ENCODE assay signal across 24 cellular contexts in genomic region chr2:31986906-31987305, GRCh38. TPM values are rescaled to one million over a fixed set of nuclear protein-coding genes. Genes with fewer than 3 reads are reported as not detected.
DNase-seq lines count a peak whose midpoint lies in the region; ATAC-seq, FAIRE-seq and TF ChIP-seq lines count a peak whose summit lies in the region.
"Had no signal": no experiment of that assay in that cellular context is flagged by ENCODE, and none has a peak within 500 bp of the region (broad histone marks: within the 10 kb centered on the region; RNA-seq: fewer than 3 reads in every experiment).

No MANE protein-coding gene starts in this region.

- H3K36me3 Mint-ChIP-seq in activated naive CD8-positive, alpha-beta T cell = peaks cover 9% of the 10 kb centered on the region
- peaks cover 15% of the 10 kb centered on the region for H3K36me3 Mint-ChIP-seq in activated naive CD8-positive, alpha-beta T cell treated with anti-CD3 and anti-CD28 coated beads, Interleukin-2, amount 50 U/mL, for 24 hours (ENCODE audit: low read depth)
- H3K36me3 Mint-ChIP-seq in T-helper 17 cell (ENCODE audit: low read depth) (peaks cover 2% of the 10 kb centered on the region), GM23338 (ENCODE audit: low read depth) (no peaks in the 10 kb centered on the region), neural progenitor cell (peaks cover 22% of the 10 kb centered on the region)

- no peaks in the 10 kb centered on the region for H3K27me3 ChIP-seq in keratinocyte (ENCODE audit: control insufficient read depth, extremely low read depth, insufficient read depth, low read length)
- H3K27me3 ChIP-seq in psoas muscle (ENCODE audit: insufficient read depth in 3 of 3, low read length in 2 of 3) = no peaks in the 10 kb centered on the region
- no peaks in the 10 kb centered on the region for H3K27me3 ChIP-seq in GM23338 (ENCODE audit: insufficient read depth)
- no peaks in the 10 kb centered on the region for H3K27me3 ChIP-seq in neural progenitor cell
- H3K27me3 ChIP-seq: BE2C, foreskin keratinocyte, Peyer's patch, SJSA1, uterus had no signal

- no peak for TF ChIP-seq CTCF in keratinocyte (optimal IDR thresholded peaks at IDR 0.05 in 1 of 3, IDR thresholded peaks at IDR 0.05 in 1 of 3, conservative IDR thresholded peaks at IDR 0.05 in 1 of 3; ENCODE audit: extremely low read depth in 1 of 3, insufficient read depth in 2 of 3, low read length in 3 of 3)
- TF ChIP-seq CTCF in psoas muscle (IDR thresholded peaks at IDR 0.05) = no peak
- TF ChIP-seq CTCF in GM23338 (conservative IDR thresholded peaks at IDR 0.05; ENCODE audit: low read depth in 2 of 2) = no peak
- TF ChIP-seq CTCF in neural progenitor cell (IDR thresholded peaks at IDR 0.05) = no peak

- H2AFZ ChIP-seq in keratinocyte (ENCODE audit: control insufficient read depth, low read length) (no peak overlapping the region), GM23338 (no peak overlapping the region), neural progenitor cell (replicated peaks) (no peak overlapping the region)

- H3K4me3 ChIP-seq in keratinocyte (ENCODE audit: control insufficient read depth in 2 of 3, extremely low read depth in 1 of 3, insufficient read depth in 2 of 3, low read depth in 1 of 3, low read length in 3 of 3) = no peak overlapping the region
- no peak overlapping the region for H3K4me3 ChIP-seq in psoas muscle
- H3K4me3 ChIP-seq in GM23338 = no peak overlapping the region
- H3K4me3 ChIP-seq in neural progenitor cell = no peak overlapping the region
- H3K4me3 ChIP-seq: Peyer's patch, prostate gland, SJSA1, uterus had no signal

- no peak for FAIRE-seq in keratinocyte (lab: Jason Lieb, UNC)

- peaks cover 31% of the 10 kb centered on the region for H3K4me1 Mint-ChIP-seq in activated naive CD8-positive, alpha-beta T cell (ENCODE audit: low read depth)
- peaks cover 35% of the 10 kb centered on the region for H3K4me1 Mint-ChIP-seq in activated naive CD8-positive, alpha-beta T cell treated with anti-CD3 and anti-CD28 coated beads, Interleukin-2, amount 50 U/mL, for 24 hours
- H3K4me1 Mint-ChIP-seq in T-helper 17 cell = peaks cover 18% of the 10 kb centered on the region
- peaks cover 7% of the 10 kb centered on the region; the same call in 2 of the 3 replicates for H3K4me1 Mint-ChIP-seq in GM23338
- H3K4me1 Mint-ChIP-seq in neural progenitor cell = no peaks in the 10 kb centered on the region

- no peaks in the 10 kb centered on the region for H3K9me3 ChIP-seq in T-helper 17 cell (ENCODE audit: control insufficient read depth, low read length, poor library complexity, severe bottlenecking)
- H3K9me3 ChIP-seq in keratinocyte (ENCODE audit: control insufficient read depth, low read depth, low read length) = no peaks in the 10 kb centered on the region
- H3K9me3 ChIP-seq in psoas muscle = no peaks in the 10 kb centered on the region
- H3K9me3 ChIP-seq in neural progenitor cell (ENCODE audit: low read depth) = no peaks in the 10 kb centered on the region
- H3K9me3 ChIP-seq: BE2C, Peyer's patch, prostate gland, SJSA1, uterus had no signal

- intact Hi-C loops in psoas muscle (cut with DNase I) = no loop called here

- no peaks in the 10 kb centered on the region for H3F3A ChIP-seq in GM23338 (replicated peaks; ENCODE audit: low read depth)
- H3F3A ChIP-seq in neural progenitor cell (ENCODE audit: low read depth) = peaks cover 4% of the 10 kb centered on the region

- H4K20me1 ChIP-seq in keratinocyte (ENCODE audit: control insufficient read depth, extremely low read depth, insufficient read depth, low read length) (peaks cover 7% of the 10 kb centered on the region), GM23338 (replicated peaks; ENCODE audit: insufficient read depth) (peaks cover 25% of the 10 kb centered on the region), neural progenitor cell (ENCODE audit: low read depth) (no peaks in the 10 kb centered on the region)

- H3K79me2 ChIP-seq in keratinocyte (ENCODE audit: control insufficient read depth, insufficient read depth, low read length) (peaks cover 96% of the 10 kb centered on the region), GM23338 (replicated peaks; ENCODE audit: insufficient read depth) (peaks cover 100% of the 10 kb centered on the region), neural progenitor cell (ENCODE audit: low read depth) (peaks cover 99% of the 10 kb centered on the region)

- no peak overlapping the region for H3K9ac ChIP-seq in keratinocyte (ENCODE audit: control insufficient read depth, extremely low read depth, insufficient read depth, low read length)
- no peak overlapping the region for H3K9ac ChIP-seq in neural progenitor cell

- H3K4me2 ChIP-seq in keratinocyte (ENCODE audit: control insufficient read depth, extremely low read depth, insufficient read depth, low read depth, low read length) (no peak overlapping the region), GM23338 (no peak overlapping the region), neural progenitor cell (no peak overlapping the region)

- WGBS in psoas muscle, 3 donors = 92 to 94% (median 93%) methylated on average over 3 of the region's 3 CpGs

- no peaks in the 10 kb centered on the region for H3K9me3 Mint-ChIP-seq in activated naive CD8-positive, alpha-beta T cell (ENCODE audit: low read depth)
- no peaks in the 10 kb centered on the region for H3K9me3 Mint-ChIP-seq in activated naive CD8-positive, alpha-beta T cell treated with anti-CD3 and anti-CD28 coated beads, Interleukin-2, amount 50 U/mL, for 24 hours
- H3K9me3 Mint-ChIP-seq in GM23338 (no peaks in the 10 kb centered on the region), neural progenitor cell (peaks cover 5% of the 10 kb centered on the region)
- H3K9me3 Mint-ChIP-seq: activated naive CD4-positive, alpha-beta T cell treated with anti-CD3 and anti-CD28 coated beads, Interleukin-2, amount 50 U/mL, for 72 hours; activated T-helper 1 cell treated with anti-CD3 and anti-CD28 coated beads, Interleukin-12 subunit alpha, Interleukin-12 subunit beta, Interleukin-2, Interleukin-4 antibody, amounts not matched to agents 30 ng/mL and 10 ng/mL and 1 ng/mL, durations not matched to agents 14 hours and 24 hours and 36 hours had no signal

- no peaks in the 10 kb centered on the region for H3K9me1 ChIP-seq in keratinocyte (ENCODE audit: control insufficient read depth, extremely low read depth, insufficient read depth, low read length)

- no peak for DNase-seq in activated naive CD8-positive, alpha-beta T cell treated with anti-CD3 and anti-CD28 coated beads, Interleukin-2, amount 50 U/mL, for 24 hours
- DNase-seq in T-helper 17 cell (no peak), keratinocyte (ENCODE audit: low read depth, low spot score) (no peak), psoas muscle (no peak), GM23338 (ENCODE audit: low spot score) (no peak), neural progenitor cell (ENCODE audit: low spot score) (no peak)
- DNase-seq in stimulated activated CD4-positive, alpha-beta T cell treated with anti-CD3 and anti-CD28 coated beads, Interleukin-2, amount 100 ng/mL, for 24 hours = no peak
- DNase-seq: BE2C; central memory CD4-positive, alpha-beta T cell; DND-41; GOT3; midbrain; NCI-H146; NCI-H2171; NCI-H524 treated with DMSO at 0.1 percent for 48 hours; Peyer's patch; uterus had no signal

- no peaks in the 10 kb centered on the region for H3K9me2 ChIP-seq in GM23338 (ENCODE audit: insufficient read depth)

- H3K4me1 ChIP-seq in keratinocyte (ENCODE audit: control insufficient read depth, extremely low read depth, insufficient read depth, low read length) (peaks cover 12% of the 10 kb centered on the region), psoas muscle (peaks cover 38% of the 10 kb centered on the region), GM23338 (ENCODE audit: insufficient read depth) (no peaks in the 10 kb centered on the region), neural progenitor cell (no peaks in the 10 kb centered on the region)
- H3K4me1 ChIP-seq: BE2C, Peyer's patch, prostate gland, SJSA1, uterus had no signal

- H3K27ac Mint-ChIP-seq in activated naive CD8-positive, alpha-beta T cell = peak overlapping the region; percentile 73
- H3K27ac Mint-ChIP-seq in activated naive CD8-positive, alpha-beta T cell treated with anti-CD3 and anti-CD28 coated beads, Interleukin-2, amount 50 U/mL, for 24 hours = no peak overlapping the region
- H3K27ac Mint-ChIP-seq in T-helper 17 cell (peak overlapping the region; percentile 41), GM23338 (no peak overlapping the region), neural progenitor cell (no peak overlapping the region)
- H3K27ac Mint-ChIP-seq: activated T-helper 1 cell treated with anti-CD3 and anti-CD28 coated beads, Interleukin-12 subunit alpha, Interleukin-12 subunit beta, Interleukin-2, Interleukin-4 antibody, amounts not matched to agents 30 ng/mL and 10 ng/mL and 1 ng/mL, durations not matched to agents 14 hours and 24 hours and 36 hours had no signal

- peak overlapping the region; percentile 18 for H3K27ac ChIP-seq in keratinocyte (ENCODE audit: control insufficient read depth, insufficient read depth, low read length)
- H3K27ac ChIP-seq in psoas muscle = peak overlapping the region; percentile 84
- no peak overlapping the region for H3K27ac ChIP-seq in GM23338 (ENCODE audit: low read depth)
- H3K27ac ChIP-seq in neural progenitor cell = no peak overlapping the region
- H3K27ac ChIP-seq: foreskin keratinocyte, Peyer's patch, prostate gland, SJSA1, uterus had no signal

- no peaks in the 10 kb centered on the region for H3K27me3 Mint-ChIP-seq in activated naive CD8-positive, alpha-beta T cell
- no peaks in the 10 kb centered on the region for H3K27me3 Mint-ChIP-seq in activated naive CD8-positive, alpha-beta T cell treated with anti-CD3 and anti-CD28 coated beads, Interleukin-2, amount 50 U/mL, for 24 hours
- no peaks in the 10 kb centered on the region for H3K27me3 Mint-ChIP-seq in T-helper 17 cell
- H3K27me3 Mint-ChIP-seq in GM23338 (ENCODE audit: insufficient read depth, low read depth, poor library complexity) = peaks cover 4% of the 10 kb centered on the region
- no peaks in the 10 kb centered on the region for H3K27me3 Mint-ChIP-seq in neural progenitor cell (ENCODE audit: insufficient read depth, low read depth)
- H3K27me3 Mint-ChIP-seq: activated CD4-positive, alpha-beta T cell treated with anti-CD3 and anti-CD28 coated beads for 36 hours had no signal

- no peak overlapping the region for H3K4me3 Mint-ChIP-seq in activated naive CD8-positive, alpha-beta T cell
- H3K4me3 Mint-ChIP-seq in activated naive CD8-positive, alpha-beta T cell treated with anti-CD3 and anti-CD28 coated beads, Interleukin-2, amount 50 U/mL, for 24 hours = no peak overlapping the region
- H3K4me3 Mint-ChIP-seq in T-helper 17 cell (no peak overlapping the region), GM23338 (no peak overlapping the region), neural progenitor cell (no peak overlapping the region)
- H3K4me3 Mint-ChIP-seq: activated CD4-positive, alpha-beta T cell treated with anti-CD3 and anti-CD28 coated beads for 36 hours; activated T-helper 1 cell treated with anti-CD3 and anti-CD28 coated beads, Interleukin-12 subunit alpha, Interleukin-12 subunit beta, Interleukin-2, Interleukin-4 antibody, amounts not matched to agents 30 ng/mL and 10 ng/mL and 1 ng/mL, durations not matched to agents 14 hours and 24 hours and 36 hours had no signal

- H3K36me3 ChIP-seq in keratinocyte (ENCODE audit: control insufficient read depth in 2 of 2, extremely low read depth in 1 of 2, insufficient read depth in 2 of 2, low read length in 2 of 2) = peaks cover 0 to 1% of the 10 kb centered on the region in 2 experiments
- H3K36me3 ChIP-seq in psoas muscle (ENCODE audit: insufficient read depth in 1 of 2, low read depth in 1 of 2) = no peaks in the 10 kb centered on the region
- H3K36me3 ChIP-seq in GM23338 (ENCODE audit: insufficient read depth) = no peaks in the 10 kb centered on the region
- no peaks in the 10 kb centered on the region for H3K36me3 ChIP-seq in neural progenitor cell
- H3K36me3 ChIP-seq: BE2C, Peyer's patch, prostate gland, SJSA1, uterus had no signal

- ATAC-seq in activated naive CD8-positive, alpha-beta T cell treated with anti-CD3 and anti-CD28 coated beads, Interleukin-2, amount 50 U/mL, for 24 hours = no peak
- ATAC-seq in T-helper 17 cell (no peak), psoas muscle (peak in 1 of 4 donors; percentile 1), GM23338 (no peak)

- dilution Hi-C loops in keratinocyte (cut with MboI; ENCODE audit: extremely low pct_ligation_motif_present, low sequenced_read_pairs) = no loop called here

RNA-seq across cellular contexts. Expression of gene MEMO1, which starts 23.9 kb away (rescaled TPM):
- total RNA-seq in T-helper 17 cell (10 to 100 TPM; 41.7 to 47.5 TPM), psoas muscle (10 to 100 TPM; 46.1 to 71.6 (median 56.3) TPM), neural progenitor cell (ENCODE audit: low replicate concordance) (25.8 and 47.4 TPM in 2 replicates)
- polyA plus RNA-seq in keratinocyte (91.8 to 125 TPM (median 99.0 TPM) in 3 replicates), psoas muscle (10 to 100 TPM; 40.0 to 86.8 (median 56.0) TPM), GM23338 (2016; fragmentation: Nextera tagmentation; extraction: Ambion mirVana) (67.0 and 72.4 TPM in 2 replicates)
- polyA plus RNA-seq in keratinocyte (2011; ENCODE audit: low read depth) = 26.0 TPM
- polyA plus RNA-seq in keratinocyte (2011; cell fraction: cytosol; rRNA removed) = 74.3 and 117 TPM in 2 replicates
- polyA plus RNA-seq in keratinocyte (2011; cell fraction: nucleus; rRNA removed) = 58.5 and 62.5 TPM in 2 replicates
- 45.5 and 71.4 TPM in 2 replicates for polyA plus RNA-seq in keratinocyte (2012; ENCODE audit: low replicate concordance)
- polyA minus RNA-seq in keratinocyte = 23.4 to 83.0 TPM (median 80.7 TPM) in 3 replicates
- 45.8 TPM for polyA minus RNA-seq in keratinocyte (2011; cell fraction: cytosol; rRNA and poly(A)+ RNA removed)
- 34.2 and 61.7 TPM in 2 replicates for polyA minus RNA-seq in keratinocyte (2011; cell fraction: nucleus; rRNA and poly(A)+ RNA removed)
- 37.3 and 39.1 TPM in 2 replicates for total RNA-seq in GM23338 (2014; rRNA removed; shearing (Covaris generic))

RNA-seq across cellular contexts. Expression of gene DPY30, which starts 52.7 kb away (rescaled TPM):
- total RNA-seq in T-helper 17 cell = 10 to 100 TPM; 22.0 to 27.0 TPM
- polyA plus RNA-seq in keratinocyte = 76.9 to 117 TPM (median 96.1 TPM) in 3 replicates
- 370 TPM for polyA plus RNA-seq in keratinocyte (2011; ENCODE audit: low read depth)
- polyA plus RNA-seq in keratinocyte (2011; cell fraction: cytosol; rRNA removed) = 98.0 and 148 TPM in 2 replicates
- 37.4 and 60.3 TPM in 2 replicates for polyA plus RNA-seq in keratinocyte (2011; cell fraction: nucleus; rRNA removed)
- polyA plus RNA-seq in keratinocyte (2012; ENCODE audit: low replicate concordance) = 96.0 and 126 TPM in 2 replicates
- polyA minus RNA-seq in keratinocyte = 6.9 to 32.1 TPM (median 21.6 TPM) in 3 replicates
- 33.2 TPM for polyA minus RNA-seq in keratinocyte (2011; cell fraction: cytosol; rRNA and poly(A)+ RNA removed)
- 6.5 and 10.3 TPM in 2 replicates for polyA minus RNA-seq in keratinocyte (2011; cell fraction: nucleus; rRNA and poly(A)+ RNA removed)
- total RNA-seq in psoas muscle = 10 to 100 TPM; 28.6 to 44.4 (median 34.2) TPM
- 10 to 100 TPM; 30.2 to 76.9 (median 60.5) TPM for polyA plus RNA-seq in psoas muscle
- 156 and 176 TPM in 2 replicates for total RNA-seq in GM23338 (2014; rRNA removed; shearing (Covaris generic))
- polyA plus RNA-seq in GM23338 (2016; fragmentation: Nextera tagmentation; extraction: Ambion mirVana) = 518 and 520 TPM in 2 replicates
- total RNA-seq in neural progenitor cell (ENCODE audit: low replicate concordance) = 110 and 199 TPM in 2 replicates

Comparison
In these comparisons a context has a peak if more than half of its experiments do, and no peak if none do; other contexts are left out.
1. H3K27ac Mint-ChIP-seq: peak in activated naive CD8-positive, alpha-beta T cell (single experiment) and T-helper 17 cell (single experiment); none in activated naive CD8-positive, alpha-beta T cell treated with anti-CD3 and anti-CD28 coated beads, Interleukin-2, amount 50 U/mL, for 24 hours (single experiment), GM23338 (single experiment) and neural progenitor cell (single experiment).
2. H3K27ac ChIP-seq: peak in keratinocyte (single experiment) and psoas muscle (single experiment); none in GM23338 (single experiment) and neural progenitor cell (single experiment).